Comparison of ENCODE assay signal across 2 cellular contexts in the genomic region with DNA sequence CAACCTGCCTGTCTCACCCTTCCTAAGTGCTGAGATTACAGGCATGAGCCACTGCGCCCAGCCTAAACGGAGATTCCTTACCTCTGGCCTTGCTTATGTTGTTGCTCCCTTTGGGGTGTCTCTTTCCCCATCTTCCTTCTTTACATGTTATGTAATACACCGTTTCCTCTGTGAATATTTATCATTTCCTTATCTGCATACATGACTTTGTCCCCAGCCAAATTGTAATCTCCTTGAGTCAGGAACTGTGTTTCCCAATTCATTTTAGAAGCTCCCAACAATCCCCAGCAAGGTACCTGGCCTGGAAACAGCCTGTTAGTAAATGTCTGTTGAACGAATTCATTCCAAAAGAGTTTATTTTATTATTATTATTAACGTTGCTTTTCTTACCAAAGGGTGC.
TF ChIP-seq lines count a peak whose summit lies in the region.

No MANE protein-coding gene starts in this region.

TF ChIP-seq in K562, 482 proteins besides CTCF, POLR2A, EP300 and RAD21:
- TF ChIP-seq CEBPB (tag; IDR thresholded peaks at IDR 0.05) = peak; percentile 79
- no peak for TF ChIP-seq HNRNPK (IDR thresholded peaks at IDR 0.05; ENCODE audit: low read depth, low read length, poor library complexity, severe bottlenecking)
- no peak for TF ChIP-seq CEBPG (CRISPR knock-in tag; IDR thresholded peaks at IDR 0.05)
- peak; percentile 21 to 43; a peak in 1 of 4 replicates for TF ChIP-seq CEBPG (tag; conservative IDR thresholded peaks at IDR 0.05 in 1 of 2, IDR thresholded peaks at IDR 0.05 in 1 of 2)

TF ChIP-seq in SK-N-SH, 30 proteins besides CTCF, POLR2A, EP300 and RAD21:
- TF ChIP-seq RCOR1 (IDR thresholded peaks at IDR 0.05; ENCODE audit: low read length) (no peak), TEAD4 (IDR thresholded peaks at IDR 0.05; ENCODE audit: borderline replicate concordance, insufficient read depth) (no peak), MXI1 (IDR thresholded peaks at IDR 0.05; ENCODE audit: low read depth, low read length) (no peak), NRF1 (IDR thresholded peaks at IDR 0.05; ENCODE audit: low read depth, low read length) (no peak), SIN3A (IDR thresholded peaks at IDR 0.05; ENCODE audit: borderline replicate concordance, low read depth, low read length) (no peak), NFIC (IDR thresholded peaks at IDR 0.05; ENCODE audit: borderline replicate concordance) (no peak), SMC3 (IDR thresholded peaks at IDR 0.05; ENCODE audit: low read depth, low read length) (no peak), RXRA (IDR thresholded peaks at IDR 0.05; ENCODE audit: borderline replicate concordance, low read depth) (no peak), CHD2 (IDR thresholded peaks at IDR 0.05; ENCODE audit: low read length, partially characterized antibody) (no peak), FOXM1 (IDR thresholded peaks at IDR 0.05; ENCODE audit: low read depth) (no peak), GABPA (IDR thresholded peaks at IDR 0.05; ENCODE audit: low read depth) (no peak), POLR2AphosphoS5 (IDR thresholded peaks at IDR 0.05; ENCODE audit: low read depth, low read length) (no peak)
- TF ChIP-seq, protein P1, sequence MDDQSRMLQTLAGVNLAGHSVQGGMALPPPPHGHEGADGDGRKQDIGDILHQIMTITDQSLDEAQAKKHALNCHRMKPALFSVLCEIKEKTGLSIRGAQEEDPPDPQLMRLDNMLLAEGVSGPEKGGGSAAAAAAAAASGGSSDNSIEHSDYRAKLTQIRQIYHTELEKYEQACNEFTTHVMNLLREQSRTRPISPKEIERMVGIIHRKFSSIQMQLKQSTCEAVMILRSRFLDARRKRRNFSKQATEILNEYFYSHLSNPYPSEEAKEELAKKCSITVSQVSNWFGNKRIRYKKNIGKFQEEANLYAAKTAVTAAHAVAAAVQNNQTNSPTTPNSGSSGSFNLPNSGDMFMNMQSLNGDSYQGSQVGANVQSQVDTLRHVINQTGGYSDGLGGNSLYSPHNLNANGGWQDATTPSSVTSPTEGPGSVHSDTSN (IDR thresholded peaks at IDR 0.05) = no peak
- TF ChIP-seq, protein P2, sequence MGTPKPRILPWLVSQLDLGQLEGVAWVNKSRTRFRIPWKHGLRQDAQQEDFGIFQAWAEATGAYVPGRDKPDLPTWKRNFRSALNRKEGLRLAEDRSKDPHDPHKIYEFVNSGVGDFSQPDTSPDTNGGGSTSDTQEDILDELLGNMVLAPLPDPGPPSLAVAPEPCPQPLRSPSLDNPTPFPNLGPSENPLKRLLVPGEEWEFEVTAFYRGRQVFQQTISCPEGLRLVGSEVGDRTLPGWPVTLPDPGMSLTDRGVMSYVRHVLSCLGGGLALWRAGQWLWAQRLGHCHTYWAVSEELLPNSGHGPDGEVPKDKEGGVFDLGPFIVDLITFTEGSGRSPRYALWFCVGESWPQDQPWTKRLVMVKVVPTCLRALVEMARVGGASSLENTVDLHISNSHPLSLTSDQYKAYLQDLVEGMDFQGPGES (IDR thresholded peaks at IDR 0.05; ENCODE audit: low read depth, low read length) = no peak
- TF ChIP-seq, protein P3, sequence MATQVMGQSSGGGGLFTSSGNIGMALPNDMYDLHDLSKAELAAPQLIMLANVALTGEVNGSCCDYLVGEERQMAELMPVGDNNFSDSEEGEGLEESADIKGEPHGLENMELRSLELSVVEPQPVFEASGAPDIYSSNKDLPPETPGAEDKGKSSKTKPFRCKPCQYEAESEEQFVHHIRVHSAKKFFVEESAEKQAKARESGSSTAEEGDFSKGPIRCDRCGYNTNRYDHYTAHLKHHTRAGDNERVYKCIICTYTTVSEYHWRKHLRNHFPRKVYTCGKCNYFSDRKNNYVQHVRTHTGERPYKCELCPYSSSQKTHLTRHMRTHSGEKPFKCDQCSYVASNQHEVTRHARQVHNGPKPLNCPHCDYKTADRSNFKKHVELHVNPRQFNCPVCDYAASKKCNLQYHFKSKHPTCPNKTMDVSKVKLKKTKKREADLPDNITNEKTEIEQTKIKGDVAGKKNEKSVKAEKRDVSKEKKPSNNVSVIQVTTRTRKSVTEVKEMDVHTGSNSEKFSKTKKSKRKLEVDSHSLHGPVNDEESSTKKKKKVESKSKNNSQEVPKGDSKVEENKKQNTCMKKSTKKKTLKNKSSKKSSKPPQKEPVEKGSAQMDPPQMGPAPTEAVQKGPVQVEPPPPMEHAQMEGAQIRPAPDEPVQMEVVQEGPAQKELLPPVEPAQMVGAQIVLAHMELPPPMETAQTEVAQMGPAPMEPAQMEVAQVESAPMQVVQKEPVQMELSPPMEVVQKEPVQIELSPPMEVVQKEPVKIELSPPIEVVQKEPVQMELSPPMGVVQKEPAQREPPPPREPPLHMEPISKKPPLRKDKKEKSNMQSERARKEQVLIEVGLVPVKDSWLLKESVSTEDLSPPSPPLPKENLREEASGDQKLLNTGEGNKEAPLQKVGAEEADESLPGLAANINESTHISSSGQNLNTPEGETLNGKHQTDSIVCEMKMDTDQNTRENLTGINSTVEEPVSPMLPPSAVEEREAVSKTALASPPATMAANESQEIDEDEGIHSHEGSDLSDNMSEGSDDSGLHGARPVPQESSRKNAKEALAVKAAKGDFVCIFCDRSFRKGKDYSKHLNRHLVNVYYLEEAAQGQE (IDR thresholded peaks at IDR 0.05; ENCODE audit: low read depth, low read length) = no peak
